Comparison of ENCODE assay signal across 8 cellular contexts in genomic region chr3:15175590-15175989, GRCh38.
"Had no signal": no experiment of that assay in that cellular context is flagged by ENCODE, and none has a peak within 500 bp of the region (broad histone marks: within the 10 kb centered on the region; RNA-seq: fewer than 3 reads in every experiment).

No MANE protein-coding gene starts in this region.

- H3K4me3 ChIP-seq: GM23248, HAP-1 had no signal

- ATAC-seq: HCT116, HepG2 had no signal

- DNase-seq: GM23248, GOT3, H7, HFFc6 had no signal

- H3K36me3 ChIP-seq: HAP-1 had no signal

- H3K9me3 ChIP-seq: HAP-1 had no signal

- H3K27ac ChIP-seq: GM23248, HL-60 had no signal

- H3K4me1 ChIP-seq: HAP-1 had no signal
